8 cellular contexts compared by ENCODE assay signal in the genomic region with DNA sequence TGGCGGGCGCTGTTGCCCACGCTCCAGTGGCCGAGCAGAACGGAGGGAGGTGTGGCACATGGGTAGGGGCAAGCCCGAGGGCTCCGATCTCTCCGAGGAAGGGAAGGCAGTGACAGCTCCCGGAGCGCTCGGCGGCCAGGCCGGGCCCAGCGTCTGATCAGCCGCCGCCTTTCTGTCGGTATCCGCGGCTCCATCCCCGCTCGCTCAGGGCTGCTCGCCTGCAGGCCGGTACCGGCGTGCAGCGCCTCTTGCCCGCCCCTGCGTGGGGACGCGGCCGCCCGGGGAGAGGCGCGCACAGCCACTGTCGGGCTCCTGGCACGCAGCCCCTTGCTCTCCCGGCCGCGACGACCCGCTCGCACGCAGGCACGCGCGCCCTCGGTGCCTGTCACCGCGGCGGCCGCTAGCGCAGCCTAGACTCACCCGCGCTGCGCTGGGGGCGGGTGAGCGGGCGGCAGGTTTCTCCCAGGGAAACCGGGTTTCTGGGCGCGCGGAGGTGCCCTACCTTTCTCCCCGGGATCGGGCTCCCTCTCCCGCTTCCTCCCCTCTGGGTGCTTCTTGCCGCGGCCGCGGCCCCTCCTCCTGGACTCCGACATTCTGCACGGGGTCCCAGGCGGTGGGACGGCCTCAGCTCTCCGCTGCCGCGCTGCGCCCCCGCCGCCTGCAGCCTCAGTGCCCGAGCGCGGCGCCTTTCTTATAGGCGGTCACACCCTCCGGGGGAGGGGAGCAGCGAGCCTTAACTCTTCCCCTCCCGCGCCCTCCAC.
DNase-seq lines count a peak whose midpoint lies in the region; ATAC-seq, FAIRE-seq and TF ChIP-seq lines count a peak whose summit lies in the region.

No MANE protein-coding gene starts in this region.

- H3K4me3 ChIP-seq in K562 (no peak overlapping the region), kidney epithelial cell (ENCODE audit: low read depth, low read length) (peak overlapping the region; percentile 12)

- no peaks in the 10 kb centered on the region for H3K36me3 Mint-ChIP-seq in stimulated activated memory B cell treated with anti-CD40 and anti-IgM and Interleukin-4, amounts not matched to agents 10 μg/mL and 1 μg/mL and 100 μg/mL, for 72 hours

- peaks cover 0 to 17% of the 10 kb centered on the region in 2 experiments; a peak in 1 of 5 replicates for H3K4me1 ChIP-seq in K562 (replicated peaks in 1 of 2; ENCODE audit: control insufficient read depth in 2 of 2, insufficient read depth in 2 of 2, low read length in 2 of 2)

- peaks cover 53 to 54% of the 10 kb centered on the region in 2 experiments for H3K27me3 ChIP-seq in K562 (ENCODE audit: control insufficient read depth in 2 of 2, insufficient read depth in 2 of 2, low read length in 2 of 2)
- peaks cover 50% of the 10 kb centered on the region for H3K27me3 ChIP-seq in kidney epithelial cell (ENCODE audit: control insufficient read depth, insufficient read depth, low read length)

- no peaks in the 10 kb centered on the region for H3K9me1 ChIP-seq in K562 (ENCODE audit: control insufficient read depth, insufficient read depth, low read length)

- peaks cover 29% of the 10 kb centered on the region for H3K27me3 Mint-ChIP-seq in stimulated activated memory B cell treated with anti-CD40 and anti-IgM and Interleukin-4, amounts not matched to agents 10 μg/mL and 1 μg/mL and 100 μg/mL, for 72 hours

- no peak for FAIRE-seq in K562 (lab: Jason Lieb, UNC)

- no peak for TF ChIP-seq RAD21 in K562 (CRISPR knock-in tag; conservative IDR thresholded peaks at IDR 0.05 in 1 of 2, IDR thresholded peaks at IDR 0.05 in 1 of 2)

- no peak overlapping the region for H3K27ac ChIP-seq in K562 (ENCODE audit: extremely low read depth, low read depth, low read length)

- no peak overlapping the region for H3K4me2 ChIP-seq in K562 (ENCODE audit: insufficient read depth, low read length)

- peak; percentile 82 for DNase-seq in D341Med (ENCODE audit: low spot score)
- peak in 2 of 4 experiments; percentile 57 to 59 for DNase-seq in K562 (ENCODE audit: extremely low read depth in 1 of 4, low spot score in 3 of 4)
- no peak for DNase-seq in kidney epithelial cell (ENCODE audit: low read depth)
- no peak for DNase-seq in HK-2 (ENCODE audit: unreplicated experiment)
- DNase-seq in LoVo (ENCODE audit: low spot score): no peak

- no peaks in the 10 kb centered on the region for H3K36me3 ChIP-seq in K562 (ENCODE audit: control insufficient read depth, insufficient read depth, low read length)
- no peaks in the 10 kb centered on the region for H3K36me3 ChIP-seq in kidney epithelial cell (ENCODE audit: control insufficient read depth, insufficient read depth, low read length)

- in situ Hi-C loops in K562 (cut with MboI): no loop called here

- H3K4me1 Mint-ChIP-seq in stimulated activated memory B cell treated with anti-CD40 and anti-IgM and Interleukin-4, amounts not matched to agents 10 μg/mL and 1 μg/mL and 100 μg/mL, for 72 hours: no peaks in the 10 kb centered on the region

- ATAC-seq in HG02759 (IDR thresholded peaks at IDR 0.05; ENCODE audit: unreplicated experiment): peak; percentile 66
- peak; percentile 29 for ATAC-seq in K562
- peak; percentile 58 for ATAC-seq in stimulated activated memory B cell treated with anti-CD40 and anti-IgM and Interleukin-4, amounts not matched to agents 10 μg/mL and 1 μg/mL and 100 μg/mL, for 72 hours
- no peak for ATAC-seq in HG03108 (IDR thresholded peaks at IDR 0.05; ENCODE audit: unreplicated experiment)

- no peaks in the 10 kb centered on the region for H3K9me3 Mint-ChIP-seq in stimulated activated memory B cell treated with anti-CD40 and anti-IgM and Interleukin-4, amounts not matched to agents 10 μg/mL and 1 μg/mL and 100 μg/mL, for 72 hours

- CTCF ChIA-PET in K562 (lab: Yijun Ruan, JAX; ENCODE audit: low intra/inter-chr PET ratio): no interaction called here

- no peaks in the 10 kb centered on the region; the same call in 1 of the 2 replicates for H4K20me1 ChIP-seq in K562 (replicated peaks; ENCODE audit: control insufficient read depth, insufficient read depth, low read length)

- H3K4me3 Mint-ChIP-seq in stimulated activated memory B cell treated with anti-CD40 and anti-IgM and Interleukin-4, amounts not matched to agents 10 μg/mL and 1 μg/mL and 100 μg/mL, for 72 hours: peak overlapping the region; percentile 60

- no peaks in the 10 kb centered on the region; the same call in 1 of the 2 replicates for H3K9me3 ChIP-seq in K562 (replicated peaks; ENCODE audit: control insufficient read depth, insufficient read depth, low read depth, low read length)

- no peak overlapping the region for H2AFZ ChIP-seq in K562 (ENCODE audit: low read depth, low read length)

- no peaks in the 10 kb centered on the region for H3K79me2 ChIP-seq in K562 (ENCODE audit: control insufficient read depth, insufficient read depth, low read length)

- POLR2A ChIA-PET in K562 (lab: Yijun Ruan, JAX): no interaction called here

- no peak for TF ChIP-seq EP300 in K562 (IDR thresholded peaks at IDR 0.05; ENCODE audit: low read length)

- no peak overlapping the region for H3K27ac Mint-ChIP-seq in stimulated activated memory B cell treated with anti-CD40 and anti-IgM and Interleukin-4, amounts not matched to agents 10 μg/mL and 1 μg/mL and 100 μg/mL, for 72 hours

- TF ChIP-seq CTCF in K562 (IDR thresholded peaks at IDR 0.05 in 2 of 3, conservative IDR thresholded peaks at IDR 0.05 in 1 of 3; ENCODE audit: insufficient read depth in 2 of 3, low read depth in 1 of 3, low read length in 3 of 3): no peak
- TF ChIP-seq CTCF in kidney epithelial cell (IDR thresholded peaks at IDR 0.05; ENCODE audit: insufficient read depth, low read length, poor library complexity, severe bottlenecking): no peak

- 3% methylated on average over 70 of the region's 88 CpGs for WGBS in K562 (ENCODE audit: insufficient coverage, low coverage, missing lambda C conversion rate)

- H3K9ac ChIP-seq in K562 (ENCODE audit: insufficient read depth in 1 of 2, low read depth in 2 of 2, low read length in 2 of 2): no peak overlapping the region

- no peak for TF ChIP-seq POLR2A in K562 (conservative IDR thresholded peaks at IDR 0.05)

- intact Hi-C loops in K562 (cut with micrococcal nuclease): no loop called here

- BruUV-seq in K562 (replicated peaks; lab: Mats Ljungman, UMichigan): no TSS peak

TF ChIP-seq in K562, 482 proteins besides CTCF, POLR2A, EP300 and RAD21:
- TF ChIP-seq ESRRB (CRISPR knock-in tag; IDR thresholded peaks at IDR 0.05; ENCODE audit: borderline replicate concordance) (no peak), IRF2 (CRISPR knock-in tag; IDR thresholded peaks at IDR 0.05) (no peak), RHOXF2B (CRISPR knock-in tag; conservative IDR thresholded peaks at IDR 0.05) (no peak), RNF2 (IDR thresholded peaks at IDR 0.05) (no peak), ZFX (CRISPR knock-in tag; IDR thresholded peaks at IDR 0.05) (no peak), ZNF408 (CRISPR knock-in tag; IDR thresholded peaks at IDR 0.05; ENCODE audit: low read depth) (no peak), NFATC3 (IDR thresholded peaks at IDR 0.05) (no peak), KHSRP (IDR thresholded peaks at IDR 0.05) (no peak), CHD1 (IDR thresholded peaks at IDR 0.05; ENCODE audit: low read length) (no peak), FOXP1 (CRISPR knock-in tag; IDR thresholded peaks at IDR 0.05) (no peak), ZNF12 (CRISPR knock-in tag; IDR thresholded peaks at IDR 0.05) (no peak), KLF6 (CRISPR knock-in tag; IDR thresholded peaks at IDR 0.05; ENCODE audit: borderline replicate concordance) (no peak)
- TF ChIP-seq, protein P1, sequence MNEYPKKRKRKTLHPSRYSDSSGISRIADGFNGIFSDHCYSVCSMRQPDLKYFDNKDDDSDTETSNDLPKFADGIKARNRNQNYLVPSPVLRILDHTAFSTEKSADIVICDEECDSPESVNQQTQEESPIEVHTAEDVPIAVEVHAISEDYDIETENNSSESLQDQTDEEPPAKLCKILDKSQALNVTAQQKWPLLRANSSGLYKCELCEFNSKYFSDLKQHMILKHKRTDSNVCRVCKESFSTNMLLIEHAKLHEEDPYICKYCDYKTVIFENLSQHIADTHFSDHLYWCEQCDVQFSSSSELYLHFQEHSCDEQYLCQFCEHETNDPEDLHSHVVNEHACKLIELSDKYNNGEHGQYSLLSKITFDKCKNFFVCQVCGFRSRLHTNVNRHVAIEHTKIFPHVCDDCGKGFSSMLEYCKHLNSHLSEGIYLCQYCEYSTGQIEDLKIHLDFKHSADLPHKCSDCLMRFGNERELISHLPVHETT (CRISPR knock-in tag; conservative IDR thresholded peaks at IDR 0.05 in 1 of 2, IDR thresholded peaks at IDR 0.05 in 1 of 2): no peak
- TF ChIP-seq, protein P2, sequence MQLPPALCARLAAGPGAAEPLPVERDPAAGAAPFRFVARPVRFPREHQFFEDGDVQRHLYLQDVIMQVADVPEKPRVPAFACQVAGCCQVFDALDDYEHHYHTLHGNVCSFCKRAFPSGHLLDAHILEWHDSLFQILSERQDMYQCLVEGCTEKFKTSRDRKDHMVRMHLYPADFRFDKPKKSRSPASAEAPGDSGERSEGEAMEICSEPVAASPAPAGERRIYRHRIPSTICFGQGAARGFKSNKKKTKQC (CRISPR knock-in tag; IDR thresholded peaks at IDR 0.05): no peak
- TF ChIP-seq, protein P3, sequence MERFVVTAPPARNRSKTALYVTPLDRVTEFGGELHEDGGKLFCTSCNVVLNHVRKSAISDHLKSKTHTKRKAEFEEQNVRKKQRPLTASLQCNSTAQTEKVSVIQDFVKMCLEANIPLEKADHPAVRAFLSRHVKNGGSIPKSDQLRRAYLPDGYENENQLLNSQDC (CRISPR knock-in tag; IDR thresholded peaks at IDR 0.05): no peak
- TF ChIP-seq, protein P4, sequence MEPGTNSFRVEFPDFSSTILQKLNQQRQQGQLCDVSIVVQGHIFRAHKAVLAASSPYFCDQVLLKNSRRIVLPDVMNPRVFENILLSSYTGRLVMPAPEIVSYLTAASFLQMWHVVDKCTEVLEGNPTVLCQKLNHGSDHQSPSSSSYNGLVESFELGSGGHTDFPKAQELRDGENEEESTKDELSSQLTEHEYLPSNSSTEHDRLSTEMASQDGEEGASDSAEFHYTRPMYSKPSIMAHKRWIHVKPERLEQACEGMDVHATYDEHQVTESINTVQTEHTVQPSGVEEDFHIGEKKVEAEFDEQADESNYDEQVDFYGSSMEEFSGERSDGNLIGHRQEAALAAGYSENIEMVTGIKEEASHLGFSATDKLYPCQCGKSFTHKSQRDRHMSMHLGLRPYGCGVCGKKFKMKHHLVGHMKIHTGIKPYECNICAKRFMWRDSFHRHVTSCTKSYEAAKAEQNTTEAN (CRISPR knock-in tag; IDR thresholded peaks at IDR 0.05): no peak
